In genomic region chr21:35215870-35216269, GRCh38 we compare ENCODE assay signal across 24 cellular contexts.
DNase-seq lines count a peak whose midpoint lies in the region; ATAC-seq and TF ChIP-seq lines count a peak whose summit lies in the region.
"Had no signal": no experiment of that assay in that cellular context is flagged by ENCODE, and none has a peak within 500 bp of the region (broad histone marks: within the 10 kb centered on the region; RNA-seq: fewer than 3 reads in every experiment).

No MANE protein-coding gene starts in this region.

- CTCF ChIA-PET in MCF 10A (lab: Yijun Ruan, JAX) = interaction anchor here (0.7 to 1.1 kb wide), 4 partner anchors 16 to 471 kb away, joined by 3 to 7 read pairs (median 4); no protein-coding TSS in a partner anchor
- CTCF ChIA-PET in mammary epithelial cell (lab: Charles Lee; ENCODE audit: low non-redundant PET) = interaction anchor here (0.7 kb wide), 1 partner anchor 79 kb away, joined by 3 read pairs; no protein-coding TSS in a partner anchor
- CTCF ChIA-PET in WTC11 (lab: Charles Lee) = interaction anchor here (1.7 kb wide), 1 partner anchor 11 kb away, joined by 5 read pairs; no protein-coding TSS in a partner anchor

- H3K27me3 ChIP-seq in breast epithelium (no peaks in the 10 kb centered on the region), mammary epithelial cell (ENCODE audit: insufficient read depth, low read length) (no peaks in the 10 kb centered on the region)
- H3K27me3 ChIP-seq: BE2C had no signal

- no peak overlapping the region for H3K27ac ChIP-seq in breast epithelium
- peak overlapping the region; percentile 30 for H3K27ac ChIP-seq in mammary epithelial cell (ENCODE audit: insufficient read depth, low read depth, low read length)
- H3K27ac ChIP-seq: HL-60 had no signal

- H3K27me3 Mint-ChIP-seq in MCF 10A (ENCODE audit: insufficient read depth, unreplicated experiment) (no peaks in the 10 kb centered on the region), neural crest cell (ENCODE audit: low read depth) (no peaks in the 10 kb centered on the region), WTC11 (ENCODE audit: low read depth) (no peaks in the 10 kb centered on the region)

- BruUV-seq in MCF 10A (replicated peaks; lab: Mats Ljungman, UMichigan) = no TSS peak
- no TSS peak for BruUV-seq in mammary epithelial cell (replicated peaks; lab: Mats Ljungman, UMichigan)

- POLR2A ChIA-PET in MCF 10A (lab: Yijun Ruan, JAX) = interaction anchor here (0.6 to 3.1 kb wide), 9 partner anchors 10 to 326 kb away, joined by 3 to 21 read pairs (median 7); no protein-coding TSS in a partner anchor
- POLR2A ChIA-PET in WTC11 (lab: Charles Lee) = no interaction called here

- H3K4me3 Mint-ChIP-seq in MCF 10A (ENCODE audit: unreplicated experiment) (no peak overlapping the region), neural crest cell (no peak overlapping the region), WTC11 (no peak overlapping the region)
- H3K4me3 Mint-ChIP-seq: CD4-positive, CD25-positive, alpha-beta regulatory T cell had no signal

- peak overlapping the region; percentile 12 for H3K27ac Mint-ChIP-seq in MCF 10A (ENCODE audit: low read depth, unreplicated experiment)
- H3K27ac Mint-ChIP-seq in neural crest cell (ENCODE audit: unreplicated experiment) = peak overlapping the region; percentile 12
- no peak overlapping the region for H3K27ac Mint-ChIP-seq in WTC11
- H3K27ac Mint-ChIP-seq in activated naive CD4-positive, alpha-beta T cell treated with anti-CD3 and anti-CD28 coated beads, Interleukin-2, amount 50 U/mL, for 72 hours = no peak overlapping the region
- H3K27ac Mint-ChIP-seq: CD4-positive, CD25-positive, alpha-beta regulatory T cell had no signal

- TF ChIP-seq CTCF in MCF 10A (IDR thresholded peaks at IDR 0.05; ENCODE audit: unreplicated experiment) (no peak), breast epithelium (IDR thresholded peaks at IDR 0.05) (no peak), mammary epithelial cell (conservative IDR thresholded peaks at IDR 0.05 in 1 of 2, IDR thresholded peaks at IDR 0.05 in 1 of 2; ENCODE audit: extremely low read depth in 1 of 2, insufficient read depth in 1 of 2, low read depth in 1 of 2, low read length in 2 of 2) (no peak), neural crest cell (conservative IDR thresholded peaks at IDR 0.05) (no peak), WTC11 (IDR thresholded peaks at IDR 0.05) (no peak)

- DNase-seq in MCF 10A (ENCODE audit: unreplicated experiment) = no peak
- DNase-seq in breast epithelium (ENCODE audit: low spot score in 2 of 2) = no peak
- DNase-seq in mammary epithelial cell = no peak
- DNase-seq in neural crest cell (ENCODE audit: low read depth, low spot score) = no peak
- no peak for DNase-seq in WTC11 (ENCODE audit: low spot score)
- DNase-seq in NCI-H1694 treated with DMSO at 0.1 percent for 48 hours (lab: John Stamatoyannopoulos, UW) = no peak
- no peak for DNase-seq in KBM-7
- no peak for DNase-seq in activated naive CD4-positive, alpha-beta T cell treated with anti-CD3 and anti-CD28 coated beads, Interleukin-2, amount 50 U/mL, for 72 hours (ENCODE audit: low spot score in 2 of 2)
- DNase-seq: 8988T; ACHN; BE2C; CD4-positive, CD25-positive, alpha-beta regulatory T cell; DMS153; DND-41; Karpas-422; MV-4-11; NCI-H1105; NCI-H1436 treated with DMSO at 0.1 percent for 48 hours; NCI-H1930; NCI-H446 treated with DMSO at 0.1 percent for 48 hours; NCI-H526; OCI-M1; SHP77 had no signal

- no peak overlapping the region for H3K4me2 ChIP-seq in mammary epithelial cell (ENCODE audit: insufficient read depth, low read depth, low read length)

- intact Hi-C loops in MCF 10A (cut with micrococcal nuclease) = loop anchor here (10.0 kb wide), 1 partner anchor 179 kb away; no protein-coding TSS in a partner anchor
- intact Hi-C loops in breast epithelium (cut with DNase I; ENCODE audit: low total_unique reads) = no loop called here
- intact Hi-C loops in mammary epithelial cell (cut with micrococcal nuclease) = loop anchor here (2.0 to 10.0 kb wide), 5 partner anchors 69 to 409 kb away; no protein-coding TSS in a partner anchor

- H4K20me1 ChIP-seq in mammary epithelial cell (ENCODE audit: insufficient read depth, low read length) = no peaks in the 10 kb centered on the region

- no peak for ATAC-seq in WTC11
- ATAC-seq in activated naive CD4-positive, alpha-beta T cell treated with anti-CD3 and anti-CD28 coated beads, Interleukin-2, amount 50 U/mL, for 72 hours = no peak

- dilution Hi-C loops in mammary epithelial cell (cut with HindIII; ENCODE audit: low sequenced_read_pairs) = no loop called here

- no peak for TF ChIP-seq POLR2A in breast epithelium (IDR thresholded peaks at IDR 0.05)

- no peaks in the 10 kb centered on the region for H3K9me3 Mint-ChIP-seq in MCF 10A (ENCODE audit: unreplicated experiment)
- H3K9me3 Mint-ChIP-seq in neural crest cell = no peaks in the 10 kb centered on the region
- H3K9me3 Mint-ChIP-seq in WTC11 = peaks cover 4% of the 10 kb centered on the region; the same call in 1 of the 2 replicates
- peaks cover 0 to 14% of the 10 kb centered on the region in 2 donors for H3K9me3 Mint-ChIP-seq in activated naive CD4-positive, alpha-beta T cell treated with anti-CD3 and anti-CD28 coated beads, Interleukin-2, amount 50 U/mL, for 72 hours

- no peak overlapping the region for H3K9ac ChIP-seq in mammary epithelial cell (ENCODE audit: insufficient read depth, low read length)

- H3K36me3 Mint-ChIP-seq in MCF 10A (ENCODE audit: insufficient read depth, unreplicated experiment) (no peaks in the 10 kb centered on the region), neural crest cell (ENCODE audit: low read depth) (no peaks in the 10 kb centered on the region), WTC11 (no peaks in the 10 kb centered on the region)
- peaks cover 0 to 18% of the 10 kb centered on the region in 2 donors for H3K36me3 Mint-ChIP-seq in activated naive CD4-positive, alpha-beta T cell treated with anti-CD3 and anti-CD28 coated beads, Interleukin-2, amount 50 U/mL, for 72 hours
- H3K36me3 Mint-ChIP-seq: CD4-positive, CD25-positive, alpha-beta regulatory T cell had no signal

- H3K4me1 ChIP-seq in breast epithelium (no peaks in the 10 kb centered on the region), mammary epithelial cell (ENCODE audit: insufficient read depth, low read length) (peaks cover 33% of the 10 kb centered on the region)
- H3K4me1 ChIP-seq: BE2C had no signal

- no peak overlapping the region for H2AFZ ChIP-seq in mammary epithelial cell (ENCODE audit: low read depth, low read length)

- H3K4me3 ChIP-seq in breast epithelium (no peak overlapping the region), mammary epithelial cell (replicated peaks in 1 of 3; ENCODE audit: insufficient read depth in 1 of 3, low read depth in 2 of 3, low read length in 3 of 3) (no peak overlapping the region)

- H3K79me2 ChIP-seq in mammary epithelial cell (ENCODE audit: insufficient read depth, low read length) = no peaks in the 10 kb centered on the region

- H3K36me3 ChIP-seq in breast epithelium (no peaks in the 10 kb centered on the region), mammary epithelial cell (ENCODE audit: insufficient read depth, low read length) (no peaks in the 10 kb centered on the region)
- H3K36me3 ChIP-seq: BE2C had no signal

- 100% methylated on average over 1 of the region's 1 CpG for WGBS in mammary epithelial cell (ENCODE audit: low coverage, missing lambda C conversion rate)

- in situ Hi-C loops in mammary epithelial cell (cut with MboI; ENCODE audit: low sequenced_read_pairs in 2 of 2) = loop anchor here in 1 of 2 donors (25.0 kb wide), 1 partner anchor 721 kb away; no protein-coding TSS in a partner anchor
- in situ Hi-C loops in KBM-7 (cut with MboI; ENCODE audit: low pct_unique_long_range_greater_than_20kb, low sequenced_read_pairs) = no loop called here

- H3K4me1 Mint-ChIP-seq in MCF 10A (ENCODE audit: insufficient read depth, unreplicated experiment) = peaks cover 19% of the 10 kb centered on the region
- H3K4me1 Mint-ChIP-seq in neural crest cell = no peaks in the 10 kb centered on the region
- H3K4me1 Mint-ChIP-seq in WTC11 = no peaks in the 10 kb centered on the region

- H3K9me3 ChIP-seq in breast epithelium (no peaks in the 10 kb centered on the region), mammary epithelial cell (replicated peaks; ENCODE audit: insufficient read depth, low read length) (no peaks in the 10 kb centered on the region)
- H3K9me3 ChIP-seq: BE2C had no signal

TF ChIP-seq in WTC11, 78 proteins besides CTCF, POLR2A, EP300 and RAD21 (continues in another document):
- no peak for TF ChIP-seq ZNF219 (CRISPR knock-in tag; IDR thresholded peaks at IDR 0.05; ENCODE audit: borderline replicate concordance)
- no peak for TF ChIP-seq TEAD4 (CRISPR knock-in tag; IDR thresholded peaks at IDR 0.05)
- TF ChIP-seq TCF7 (CRISPR knock-in tag; IDR thresholded peaks at IDR 0.05; ENCODE audit: low read depth) = no peak
- no peak for TF ChIP-seq ZNF232 (CRISPR knock-in tag; IDR thresholded peaks at IDR 0.05)
- TF ChIP-seq SMAD4 (CRISPR knock-in tag; IDR thresholded peaks at IDR 0.05) = no peak
- TF ChIP-seq NR3C1 (CRISPR knock-in tag; conservative IDR thresholded peaks at IDR 0.05; ENCODE audit: low read depth) = no peak
- TF ChIP-seq ZNF281 (CRISPR knock-in tag; IDR thresholded peaks at IDR 0.05) = no peak
- no peak for TF ChIP-seq JUN (CRISPR knock-in tag; IDR thresholded peaks at IDR 0.05)
- no peak for TF ChIP-seq ZNF121 (CRISPR knock-in tag; IDR thresholded peaks at IDR 0.05)

Comparison
In these comparisons a context has a peak if more than half of its experiments do, and no peak if none do; other contexts are left out.
1. H3K27ac Mint-ChIP-seq: peak in MCF 10A (single experiment) and neural crest cell (single experiment); none in WTC11 (single experiment) and activated naive CD4-positive, alpha-beta T cell treated with anti-CD3 and anti-CD28 coated beads, Interleukin-2, amount 50 U/mL, for 72 hours (0 of 2).